ENCODE assay signal across 12 cellular contexts in the genomic region with DNA sequence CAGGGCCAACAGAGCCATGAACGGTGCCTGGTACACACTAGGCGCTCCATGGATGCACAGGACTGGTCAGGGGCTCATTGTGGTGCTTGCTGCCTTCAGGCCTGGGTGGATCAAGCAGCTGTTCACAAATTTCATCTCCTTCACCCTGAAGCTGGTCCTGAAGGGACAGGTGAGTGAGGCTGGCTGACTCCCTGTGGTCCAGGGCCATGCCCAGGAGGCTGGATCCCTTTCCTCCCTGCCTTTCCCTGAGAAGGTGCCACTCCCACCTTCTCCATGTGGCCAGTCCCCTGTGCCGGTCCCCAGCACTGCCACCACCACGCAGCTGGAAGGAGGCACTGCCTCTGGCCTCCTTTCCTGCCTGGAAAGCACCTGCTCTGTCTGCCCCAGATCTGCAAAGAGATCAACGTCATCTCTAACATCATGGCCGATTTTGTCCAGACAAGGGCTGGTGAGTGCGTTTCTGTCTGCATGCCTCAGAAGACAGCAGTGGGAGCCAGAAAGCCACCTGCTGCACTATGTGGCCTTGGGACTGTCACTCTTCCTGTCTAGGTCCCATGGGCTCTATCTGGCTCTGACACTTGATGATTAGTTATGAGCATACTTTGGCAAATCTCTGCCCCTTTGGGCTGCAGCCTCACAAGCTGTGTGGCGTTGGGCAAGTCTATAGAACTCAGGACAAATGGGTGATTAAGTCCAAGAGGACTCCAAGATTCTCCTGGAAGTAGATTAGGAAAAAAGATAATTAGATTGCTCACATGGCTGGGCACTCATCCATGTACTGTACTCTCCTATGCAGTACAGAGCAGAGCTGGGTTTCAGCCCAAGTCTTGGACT. TPM values are rescaled to one million over a fixed set of nuclear protein-coding genes. Genes with fewer than 3 reads are reported as not detected.
DNase-seq lines count a peak whose midpoint lies in the region; ATAC-seq and TF ChIP-seq lines count a peak whose summit lies in the region.
"Had no signal": no experiment of that assay in that cellular context is flagged by ENCODE, and none has a peak within 500 bp of the region (broad histone marks: within the 10 kb centered on the region; RNA-seq: fewer than 3 reads in every experiment).

No MANE protein-coding gene starts in this region.

- no peaks in the 10 kb centered on the region for H3K36me3 ChIP-seq in naive thymus-derived CD4-positive, alpha-beta T cell (ENCODE audit: control insufficient read depth in 2 of 3, insufficient read depth in 3 of 3, low read length in 3 of 3)
- no peaks in the 10 kb centered on the region for H3K36me3 ChIP-seq in tibial artery
- no peaks in the 10 kb centered on the region for H3K36me3 ChIP-seq in ascending aorta

- CTCF ChIA-PET in naive thymus-derived CD4-positive, alpha-beta T cell (lab: Charles Lee): interaction anchor here (0.8 to 1.5 kb wide), 2 partner anchors 13 to 121 kb away, joined by 3 read pairs; partner anchors contain the start of gene CPNE2

- ATAC-seq in GM18858 (IDR thresholded peaks at IDR 0.05; ENCODE audit: unreplicated experiment) (peak; percentile 75), GM21786 (IDR thresholded peaks at IDR 0.05; ENCODE audit: unreplicated experiment) (peak; percentile 76), HG03565 (IDR thresholded peaks at IDR 0.05; ENCODE audit: unreplicated experiment) (peak; percentile 65), HG03025 (IDR thresholded peaks at IDR 0.05; ENCODE audit: low FRiP score, unreplicated experiment) (no peak)
- peak; percentile 59 for ATAC-seq in naive thymus-derived CD4-positive, alpha-beta T cell

- no peaks in the 10 kb centered on the region for H3K36me3 Mint-ChIP-seq in naive thymus-derived CD4-positive, alpha-beta T cell

- H3K9me3 ChIP-seq in naive thymus-derived CD4-positive, alpha-beta T cell (ENCODE audit: control insufficient read depth in 2 of 3, low read length in 3 of 3): no peaks in the 10 kb centered on the region
- H3K9me3 ChIP-seq in tibial artery (no peaks in the 10 kb centered on the region), ascending aorta (no peaks in the 10 kb centered on the region)

- H3K27ac ChIP-seq in naive thymus-derived CD4-positive, alpha-beta T cell (ENCODE audit: low read depth, low read length): no peak overlapping the region
- H3K27ac ChIP-seq in tibial artery (no peak overlapping the region), ascending aorta (no peak overlapping the region)
- H3K27ac ChIP-seq: skin epidermis had no signal

- no peaks in the 10 kb centered on the region for H3K27me3 Mint-ChIP-seq in naive thymus-derived CD4-positive, alpha-beta T cell

- POLR2A ChIA-PET in naive thymus-derived CD4-positive, alpha-beta T cell (lab: Charles Lee): interaction anchor here (0.8 to 4.3 kb wide), 7 partner anchors 13 to 70 kb away, joined by 3 to 26 read pairs (median 4); partner anchors contain the start of gene NLRC5

- TF ChIP-seq CTCF in tibial artery (IDR thresholded peaks at IDR 0.05) (no peak), ascending aorta (IDR thresholded peaks at IDR 0.05) (no peak)

- intact Hi-C loops in naive thymus-derived CD4-positive, alpha-beta T cell (cut with micrococcal nuclease): no loop called here
- intact Hi-C loops in tibial artery (cut with DNase I; ENCODE audit: low total_unique reads): no loop called here
- intact Hi-C loops in ascending aorta (cut with DNase I): no loop called here

- no peak overlapping the region for H3K4me3 Mint-ChIP-seq in naive thymus-derived CD4-positive, alpha-beta T cell

- H3K27ac Mint-ChIP-seq in naive thymus-derived CD4-positive, alpha-beta T cell: peak overlapping the region in 2 of 9 donors; percentile 32 to 55

- peaks cover 9 to 17% of the 10 kb centered on the region in 2 donors for H3K4me1 ChIP-seq in naive thymus-derived CD4-positive, alpha-beta T cell (ENCODE audit: control insufficient read depth in 2 of 2, insufficient read depth in 2 of 2, low read length in 2 of 2)
- H3K4me1 ChIP-seq in tibial artery (peaks cover 0 to under 1% (median 0%) of the 10 kb centered on the region in 4 donors), ascending aorta (no peaks in the 10 kb centered on the region)

- no peak for DNase-seq in naive thymus-derived CD4-positive, alpha-beta T cell
- no peak for DNase-seq in KG1 (lab: John Stamatoyannopoulos, UW)
- no peak for DNase-seq in tibial artery
- DNase-seq in ascending aorta (ENCODE audit: low spot score in 2 of 2): no peak
- DNase-seq: activated CD4-positive, alpha-beta T cell treated with anti-CD3 and anti-CD28 coated beads for 48 hours; NCI-H2227 treated with DMSO at 0.1 percent for 48 hours had no signal

- H3K4me3 ChIP-seq in naive thymus-derived CD4-positive, alpha-beta T cell (ENCODE audit: low read length): no peak overlapping the region
- no peak overlapping the region for H3K4me3 ChIP-seq in tibial artery
- H3K4me3 ChIP-seq in ascending aorta: no peak overlapping the region
- H3K4me3 ChIP-seq: skin epidermis had no signal

- H3K4me1 Mint-ChIP-seq in naive thymus-derived CD4-positive, alpha-beta T cell: peaks cover 15 to 48% (median 37%) of the 10 kb centered on the region in 7 donors

- peaks cover 0 to 1% (median 0%) of the 10 kb centered on the region in 11 donors for H3K9me3 Mint-ChIP-seq in naive thymus-derived CD4-positive, alpha-beta T cell

- H3K27me3 ChIP-seq in naive thymus-derived CD4-positive, alpha-beta T cell (ENCODE audit: control insufficient read depth in 2 of 2, insufficient read depth in 2 of 2, low read length in 2 of 2): no peaks in the 10 kb centered on the region
- H3K27me3 ChIP-seq in tibial artery (no peaks in the 10 kb centered on the region), ascending aorta (no peaks in the 10 kb centered on the region)

RNA-seq across cellular contexts. Expression of gene CETP, which starts 9.4 kb away (rescaled TPM):
- total RNA-seq in naive thymus-derived CD4-positive, alpha-beta T cell: not detected
- polyA plus RNA-seq in naive thymus-derived CD4-positive, alpha-beta T cell: under 1 TPM; 0.17 to 0.25 TPM
- total RNA-seq in ascending aorta: not detected
- total RNA-seq: chondrocyte had no signal

RNA-seq across cellular contexts. Expression of gene NLRC5, which starts 18.2 kb away (rescaled TPM):
- 100 to 1,000 TPM; 380 to 615 (median 394) TPM for total RNA-seq in naive thymus-derived CD4-positive, alpha-beta T cell
- polyA plus RNA-seq in naive thymus-derived CD4-positive, alpha-beta T cell: 100 to 1,000 TPM in 1 of 2 donors, 10 to 100 TPM in 1; 76.0 to 122 TPM
- 46.7 TPM for total RNA-seq in ascending aorta

RNA-seq across cellular contexts. Expression of gene HERPUD1, which starts 39.2 kb away (rescaled TPM):
- 100 to 1,000 TPM; 102 to 226 (median 131) TPM for total RNA-seq in naive thymus-derived CD4-positive, alpha-beta T cell
- polyA plus RNA-seq in naive thymus-derived CD4-positive, alpha-beta T cell: 10 to 100 TPM; 42.0 to 61.8 TPM
- 108 TPM for total RNA-seq in ascending aorta
